In the genomic region with DNA sequence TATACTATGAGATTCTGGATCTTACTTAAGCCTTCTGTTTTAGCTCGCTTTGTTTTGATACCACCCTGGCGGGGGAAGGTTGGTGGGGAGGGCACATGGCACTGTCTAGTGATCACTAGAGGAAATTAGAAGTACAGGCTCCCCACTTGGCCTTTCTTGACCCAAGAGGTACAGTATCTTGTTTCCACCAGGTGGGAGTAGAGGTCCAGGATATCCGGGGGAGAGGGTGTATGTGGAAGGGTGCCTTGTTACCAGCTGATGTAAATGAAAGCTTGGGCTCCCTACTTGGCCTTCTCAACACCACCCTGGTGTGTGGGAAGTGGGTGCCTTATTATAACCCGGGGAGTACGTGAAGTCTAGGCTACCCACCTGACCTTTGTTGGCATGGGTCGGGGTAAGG, we compare ENCODE assay signal across 1 cellular context.
TF ChIP-seq lines count a peak whose summit lies in the region.

No MANE protein-coding gene starts in this region.

TF ChIP-seq in GM23338, 12 proteins besides CTCF, POLR2A, EP300 and RAD21 (continued from another document):
- TF ChIP-seq, protein P1, sequence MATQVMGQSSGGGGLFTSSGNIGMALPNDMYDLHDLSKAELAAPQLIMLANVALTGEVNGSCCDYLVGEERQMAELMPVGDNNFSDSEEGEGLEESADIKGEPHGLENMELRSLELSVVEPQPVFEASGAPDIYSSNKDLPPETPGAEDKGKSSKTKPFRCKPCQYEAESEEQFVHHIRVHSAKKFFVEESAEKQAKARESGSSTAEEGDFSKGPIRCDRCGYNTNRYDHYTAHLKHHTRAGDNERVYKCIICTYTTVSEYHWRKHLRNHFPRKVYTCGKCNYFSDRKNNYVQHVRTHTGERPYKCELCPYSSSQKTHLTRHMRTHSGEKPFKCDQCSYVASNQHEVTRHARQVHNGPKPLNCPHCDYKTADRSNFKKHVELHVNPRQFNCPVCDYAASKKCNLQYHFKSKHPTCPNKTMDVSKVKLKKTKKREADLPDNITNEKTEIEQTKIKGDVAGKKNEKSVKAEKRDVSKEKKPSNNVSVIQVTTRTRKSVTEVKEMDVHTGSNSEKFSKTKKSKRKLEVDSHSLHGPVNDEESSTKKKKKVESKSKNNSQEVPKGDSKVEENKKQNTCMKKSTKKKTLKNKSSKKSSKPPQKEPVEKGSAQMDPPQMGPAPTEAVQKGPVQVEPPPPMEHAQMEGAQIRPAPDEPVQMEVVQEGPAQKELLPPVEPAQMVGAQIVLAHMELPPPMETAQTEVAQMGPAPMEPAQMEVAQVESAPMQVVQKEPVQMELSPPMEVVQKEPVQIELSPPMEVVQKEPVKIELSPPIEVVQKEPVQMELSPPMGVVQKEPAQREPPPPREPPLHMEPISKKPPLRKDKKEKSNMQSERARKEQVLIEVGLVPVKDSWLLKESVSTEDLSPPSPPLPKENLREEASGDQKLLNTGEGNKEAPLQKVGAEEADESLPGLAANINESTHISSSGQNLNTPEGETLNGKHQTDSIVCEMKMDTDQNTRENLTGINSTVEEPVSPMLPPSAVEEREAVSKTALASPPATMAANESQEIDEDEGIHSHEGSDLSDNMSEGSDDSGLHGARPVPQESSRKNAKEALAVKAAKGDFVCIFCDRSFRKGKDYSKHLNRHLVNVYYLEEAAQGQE (IDR thresholded peaks at IDR 0.05; ENCODE audit: unreplicated experiment): no peak
- no peak for TF ChIP-seq ZNF331 (CRISPR knock-in tag; IDR thresholded peaks at IDR 0.05; ENCODE audit: low read depth)
- no peak for TF ChIP-seq CREB1 (CRISPR knock-in tag; IDR thresholded peaks at IDR 0.05; ENCODE audit: low read depth)
- TF ChIP-seq NANOG (IDR thresholded peaks at IDR 0.05; ENCODE audit: borderline replicate concordance): no peak
- no peak for TF ChIP-seq JUNB (IDR thresholded peaks at IDR 0.05; ENCODE audit: unreplicated experiment)
- TF ChIP-seq, protein P2, sequence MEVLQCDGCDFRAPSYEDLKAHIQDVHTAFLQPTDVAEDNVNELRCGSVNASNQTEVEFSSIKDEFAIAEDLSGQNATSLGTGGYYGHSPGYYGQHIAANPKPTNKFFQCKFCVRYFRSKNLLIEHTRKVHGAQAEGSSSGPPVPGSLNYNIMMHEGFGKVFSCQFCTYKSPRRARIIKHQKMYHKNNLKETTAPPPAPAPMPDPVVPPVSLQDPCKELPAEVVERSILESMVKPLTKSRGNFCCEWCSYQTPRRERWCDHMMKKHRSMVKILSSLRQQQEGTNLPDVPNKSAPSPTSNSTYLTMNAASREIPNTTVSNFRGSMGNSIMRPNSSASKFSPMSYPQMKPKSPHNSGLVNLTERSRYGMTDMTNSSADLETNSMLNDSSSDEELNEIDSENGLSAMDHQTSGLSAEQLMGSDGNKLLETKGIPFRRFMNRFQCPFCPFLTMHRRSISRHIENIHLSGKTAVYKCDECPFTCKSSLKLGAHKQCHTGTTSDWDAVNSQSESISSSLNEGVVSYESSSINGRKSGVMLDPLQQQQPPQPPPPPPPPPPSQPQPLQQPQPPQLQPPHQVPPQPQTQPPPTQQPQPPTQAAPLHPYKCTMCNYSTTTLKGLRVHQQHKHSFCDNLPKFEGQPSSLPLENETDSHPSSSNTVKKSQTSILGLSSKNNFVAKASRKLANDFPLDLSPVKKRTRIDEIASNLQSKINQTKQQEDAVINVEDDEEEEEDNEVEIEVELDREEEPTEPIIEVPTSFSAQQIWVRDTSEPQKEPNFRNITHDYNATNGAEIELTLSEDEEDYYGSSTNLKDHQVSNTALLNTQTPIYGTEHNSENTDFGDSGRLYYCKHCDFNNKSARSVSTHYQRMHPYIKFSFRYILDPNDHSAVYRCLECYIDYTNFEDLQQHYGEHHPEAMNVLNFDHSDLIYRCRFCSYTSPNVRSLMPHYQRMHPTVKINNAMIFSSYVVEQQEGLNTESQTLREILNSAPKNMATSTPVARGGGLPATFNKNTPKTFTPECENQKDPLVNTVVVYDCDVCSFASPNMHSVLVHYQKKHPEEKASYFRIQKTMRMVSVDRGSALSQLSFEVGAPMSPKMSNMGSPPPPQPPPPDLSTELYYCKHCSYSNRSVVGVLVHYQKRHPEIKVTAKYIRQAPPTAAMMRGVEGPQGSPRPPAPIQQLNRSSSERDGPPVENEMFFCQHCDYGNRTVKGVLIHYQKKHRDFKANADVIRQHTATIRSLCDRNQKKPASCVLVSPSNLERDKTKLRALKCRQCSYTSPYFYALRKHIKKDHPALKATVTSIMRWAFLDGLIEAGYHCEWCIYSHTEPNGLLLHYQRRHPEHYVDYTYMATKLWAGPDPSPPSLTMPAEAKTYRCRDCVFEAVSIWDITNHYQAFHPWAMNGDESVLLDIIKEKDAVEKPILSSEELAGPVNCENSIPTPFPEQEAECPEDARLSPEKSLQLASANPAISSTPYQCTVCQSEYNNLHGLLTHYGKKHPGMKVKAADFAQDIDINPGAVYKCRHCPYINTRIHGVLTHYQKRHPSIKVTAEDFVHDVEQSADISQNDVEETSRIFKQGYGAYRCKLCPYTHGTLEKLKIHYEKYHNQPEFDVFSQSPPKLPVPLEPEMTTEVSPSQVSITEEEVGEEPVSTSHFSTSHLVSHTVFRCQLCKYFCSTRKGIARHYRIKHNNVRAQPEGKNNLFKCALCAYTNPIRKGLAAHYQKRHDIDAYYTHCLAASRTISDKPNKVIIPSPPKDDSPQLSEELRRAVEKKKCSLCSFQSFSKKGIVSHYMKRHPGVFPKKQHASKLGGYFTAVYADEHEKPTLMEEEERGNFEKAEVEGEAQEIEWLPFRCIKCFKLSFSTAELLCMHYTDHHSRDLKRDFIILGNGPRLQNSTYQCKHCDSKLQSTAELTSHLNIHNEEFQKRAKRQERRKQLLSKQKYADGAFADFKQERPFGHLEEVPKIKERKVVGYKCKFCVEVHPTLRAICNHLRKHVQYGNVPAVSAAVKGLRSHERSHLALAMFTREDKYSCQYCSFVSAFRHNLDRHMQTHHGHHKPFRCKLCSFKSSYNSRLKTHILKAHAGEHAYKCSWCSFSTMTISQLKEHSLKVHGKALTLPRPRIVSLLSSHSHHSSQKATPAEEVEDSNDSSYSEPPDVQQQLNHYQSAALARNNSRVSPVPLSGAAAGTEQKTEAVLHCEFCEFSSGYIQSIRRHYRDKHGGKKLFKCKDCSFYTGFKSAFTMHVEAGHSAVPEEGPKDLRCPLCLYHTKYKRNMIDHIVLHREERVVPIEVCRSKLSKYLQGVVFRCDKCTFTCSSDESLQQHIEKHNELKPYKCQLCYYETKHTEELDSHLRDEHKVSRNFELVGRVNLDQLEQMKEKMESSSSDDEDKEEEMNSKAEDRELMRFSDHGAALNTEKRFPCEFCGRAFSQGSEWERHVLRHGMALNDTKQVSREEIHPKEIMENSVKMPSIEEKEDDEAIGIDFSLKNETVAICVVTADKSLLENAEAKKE (CRISPR knock-in tag; IDR thresholded peaks at IDR 0.05): no peak
- no peak for TF ChIP-seq POLR2AphosphoS5 (IDR thresholded peaks at IDR 0.05; ENCODE audit: low read depth)
- TF ChIP-seq STAT1 (IDR thresholded peaks at IDR 0.05; ENCODE audit: unreplicated experiment): no peak
- TF ChIP-seq EZH2phosphoT487 (IDR thresholded peaks at IDR 0.05; ENCODE audit: unreplicated experiment): no peak
- no peak for TF ChIP-seq ZNF114 (CRISPR knock-in tag; IDR thresholded peaks at IDR 0.05)
- TF ChIP-seq EZH2 (IDR thresholded peaks at IDR 0.05; ENCODE audit: low read depth, unreplicated experiment): no peak
